ENCODE assay signal across 28 cellular contexts in genomic region chr2:68414452-68414851, GRCh38. TPM values are rescaled to one million over a fixed set of nuclear protein-coding genes. Genes with fewer than 3 reads are reported as not detected.
DNase-seq lines count a peak whose midpoint lies in the region; ATAC-seq, FAIRE-seq and TF ChIP-seq lines count a peak whose summit lies in the region.
"Had no signal": no experiment of that assay in that cellular context is flagged by ENCODE, and none has a peak within 500 bp of the region (broad histone marks: within the 10 kb centered on the region; RNA-seq: fewer than 3 reads in every experiment).

No MANE protein-coding gene starts in this region.

- H3K27ac Mint-ChIP-seq in chondrocyte (ENCODE audit: unreplicated experiment), result no peak overlapping the region
- H3K27ac Mint-ChIP-seq: CD14-positive monocyte had no signal

- POLR2A ChIA-PET in K562 (lab: Yijun Ruan, JAX), result interaction anchor here (0.6 kb wide), 1 partner anchor 39 kb away, joined by 3 read pairs; no protein-coding TSS in a partner anchor

- H3K79me2 ChIP-seq in K562 (ENCODE audit: control insufficient read depth, insufficient read depth, low read length), result no peaks in the 10 kb centered on the region

- H3K36me3 Mint-ChIP-seq in chondrocyte (ENCODE audit: low read depth), result peaks cover under 1% of the 10 kb centered on the region
- H3K36me3 Mint-ChIP-seq: CD14-positive monocyte; CD8-positive, alpha-beta memory T cell had no signal

- TF ChIP-seq CTCF in K562 (IDR thresholded peaks at IDR 0.05 in 2 of 3, conservative IDR thresholded peaks at IDR 0.05 in 1 of 3; ENCODE audit: insufficient read depth in 2 of 3, low read depth in 1 of 3, low read length in 3 of 3) (no peak), chondrocyte (IDR thresholded peaks at IDR 0.05) (no peak)

- H2AFZ ChIP-seq in K562 (ENCODE audit: low read depth, low read length), result peak overlapping the region; percentile 42

- H3K4me3 Mint-ChIP-seq in chondrocyte (ENCODE audit: unreplicated experiment), result no peak overlapping the region
- H3K4me3 Mint-ChIP-seq: CD14-positive monocyte; CD8-positive, alpha-beta memory T cell; IgD-negative memory B cell had no signal

- in situ Hi-C loops in K562 (cut with MboI), result no loop called here

- peaks cover 10% of the 10 kb centered on the region for H3K27me3 Mint-ChIP-seq in chondrocyte (ENCODE audit: low read depth)
- H3K27me3 Mint-ChIP-seq: CD8-positive, alpha-beta memory T cell; IgD-negative memory B cell had no signal

- H3K4me1 ChIP-seq in K562 (replicated peaks in 1 of 2; ENCODE audit: control insufficient read depth in 2 of 2, insufficient read depth in 2 of 2, low read length in 2 of 2) (peaks cover 3 to 17% of the 10 kb centered on the region in 2 experiments; a peak in 3 of 5 replicates), mesodermal cell (ENCODE audit: control insufficient read depth, insufficient read depth, low read length, poor library complexity, severe bottlenecking) (no peaks in the 10 kb centered on the region), subcutaneous abdominal adipose tissue (ENCODE audit: control insufficient read depth in 5 of 5, insufficient read depth in 5 of 5, low read length in 5 of 5) (peaks cover 4 to 59% (median 51%) of the 10 kb centered on the region in 5 donors)
- H3K4me1 ChIP-seq: BE2C had no signal

- H3K27ac ChIP-seq in K562 (ENCODE audit: extremely low read depth, low read depth, low read length), result no peak overlapping the region
- H3K27ac ChIP-seq in mesodermal cell (ENCODE audit: low read depth, low read length, severe bottlenecking), result peak overlapping the region; percentile 41
- peak overlapping the region; percentile 76 for H3K27ac ChIP-seq in subcutaneous abdominal adipose tissue (ENCODE audit: low read depth, low read length)
- H3K27ac ChIP-seq: RWPE1, SK-N-MC had no signal

- peaks cover 7% of the 10 kb centered on the region for H3K4me1 Mint-ChIP-seq in chondrocyte (ENCODE audit: low read depth)

- no peak for TF ChIP-seq POLR2A in K562 (conservative IDR thresholded peaks at IDR 0.05)

- H3K4me3 ChIP-seq in K562 (no peak overlapping the region), mesodermal cell (ENCODE audit: extremely low read depth, insufficient read depth, low read length, poor library complexity, severe bottlenecking) (no peak overlapping the region), subcutaneous abdominal adipose tissue (ENCODE audit: low read depth in 1 of 5, low read length in 5 of 5) (no peak overlapping the region)
- H3K4me3 ChIP-seq: SK-N-MC had no signal

- no TSS peak for BruUV-seq in K562 (replicated peaks; lab: Mats Ljungman, UMichigan)

- H3K4me2 ChIP-seq in K562 (ENCODE audit: insufficient read depth, low read length), result no peak overlapping the region

- H3K9me3 ChIP-seq in K562 (replicated peaks; ENCODE audit: control insufficient read depth, insufficient read depth, low read depth, low read length), result no peaks in the 10 kb centered on the region
- no peaks in the 10 kb centered on the region for H3K9me3 ChIP-seq in mesodermal cell (ENCODE audit: control insufficient read depth, low read length)
- no peaks in the 10 kb centered on the region for H3K9me3 ChIP-seq in subcutaneous abdominal adipose tissue (ENCODE audit: control insufficient read depth in 5 of 5, low read length in 5 of 5)
- H3K9me3 ChIP-seq: BE2C had no signal

- H3K36me3 ChIP-seq in K562 (ENCODE audit: control insufficient read depth, insufficient read depth, low read length) (no peaks in the 10 kb centered on the region), mesodermal cell (ENCODE audit: control insufficient read depth, insufficient read depth, low read length) (no peaks in the 10 kb centered on the region), subcutaneous abdominal adipose tissue (ENCODE audit: control insufficient read depth in 5 of 5, insufficient read depth in 5 of 5, low read length in 5 of 5) (no peaks in the 10 kb centered on the region)
- H3K36me3 ChIP-seq: BE2C had no signal

- no peaks in the 10 kb centered on the region for H3K9me3 Mint-ChIP-seq in chondrocyte (ENCODE audit: low read depth)
- H3K9me3 Mint-ChIP-seq: CD8-positive, alpha-beta memory T cell; IgD-negative memory B cell had no signal

- H4K20me1 ChIP-seq in K562 (replicated peaks; ENCODE audit: control insufficient read depth, insufficient read depth, low read length), result no peaks in the 10 kb centered on the region

- TF ChIP-seq RAD21 in K562 (CRISPR knock-in tag; conservative IDR thresholded peaks at IDR 0.05 in 1 of 2, IDR thresholded peaks at IDR 0.05 in 1 of 2), result no peak

- H3K9ac ChIP-seq in K562 (ENCODE audit: insufficient read depth in 1 of 2, low read depth in 2 of 2, low read length in 2 of 2) (no peak overlapping the region), subcutaneous abdominal adipose tissue (ENCODE audit: low read length in 5 of 5) (no peak overlapping the region)

- H3K9me1 ChIP-seq in K562 (ENCODE audit: control insufficient read depth, insufficient read depth, low read length), result no peaks in the 10 kb centered on the region

- no peak for TF ChIP-seq EP300 in K562 (IDR thresholded peaks at IDR 0.05; ENCODE audit: low read length)

- CTCF ChIA-PET in K562 (lab: Yijun Ruan, JAX; ENCODE audit: low intra/inter-chr PET ratio), result no interaction called here

- FAIRE-seq in HTR-8/SVneo (lab: Jason Lieb, UNC), result peak; percentile 9
- no peak for FAIRE-seq in K562 (lab: Jason Lieb, UNC)
- FAIRE-seq: GM19239 had no signal

- intact Hi-C loops in K562 (cut with micrococcal nuclease), result no loop called here

- no peaks in the 10 kb centered on the region for H3K27me3 ChIP-seq in K562 (ENCODE audit: control insufficient read depth in 2 of 2, insufficient read depth in 2 of 2, low read length in 2 of 2)
- no peaks in the 10 kb centered on the region for H3K27me3 ChIP-seq in subcutaneous abdominal adipose tissue (ENCODE audit: control insufficient read depth in 5 of 5, insufficient read depth in 4 of 5, low read length in 5 of 5)
- H3K27me3 ChIP-seq: BE2C had no signal

- DNase-seq in HTR-8/SVneo (ENCODE audit: insufficient read length, low spot score) (no peak), K562 (ENCODE audit: extremely low read depth in 1 of 4, low spot score in 3 of 4) (no peak), chondrocyte (ENCODE audit: low spot score) (no peak)
- no peak for DNase-seq in activated naive CD4-positive, alpha-beta T cell (lab: John Stamatoyannopoulos, UW)
- DNase-seq: BE2C; Calu3; CD8-positive, alpha-beta memory T cell; DMS153; DND-41; H7; NCI-H1436; NCI-H187; NCI-H2081 treated with DMSO at 0.1 percent for 48 hours; NCI-H2171; NCI-H226; NCI-H510A; NCI-H69; SIG-M5 had no signal

- ATAC-seq in K562 (no peak), HG03280 (IDR thresholded peaks at IDR 0.05; ENCODE audit: unreplicated experiment) (no peak)
- ATAC-seq: Panc1 had no signal

RNA-seq across cellular contexts. Expression of gene PLEK, which starts 49.4 kb away (rescaled TPM):
- not detected in 2 replicates for total RNA-seq in K562 (2011; cell fraction: chromatin; rRNA removed; ENCODE audit: low replicate concordance)
- total RNA-seq in K562 (2011; cell fraction: nucleolus; rRNA removed), result not detected in 2 replicates
- not detected in 2 replicates for total RNA-seq in K562 (2011; cell fraction: nucleoplasm; rRNA removed)
- total RNA-seq in K562 (2014; rRNA removed) (0.12 and 0.27 TPM in 2 replicates), K562 (2014; rRNA removed; fragmentation: Illumina TruSeq; extraction: Trizol) (0.22 and 0.36 TPM in 2 replicates), K562 (2015; rRNA removed; fragmentation: Illumina TruSeq; extraction: Trizol) (1.2 and 1.3 TPM in 2 replicates), K562 (2021) (0.33 and 0.56 TPM in 2 replicates), chondrocyte (0.15 TPM in 1 of 3 replicates, not detected in the others)
- polyA plus RNA-seq in K562 (2011; rRNA removed) (0.14 TPM in 1 of 2 replicates, not detected in the other), K562 (2014; fragmentation: Illumina TruSeq; extraction: Trizol) (0.36 and 0.43 TPM in 2 replicates), K562 (2014; fragmentation: Nextera tagmentation; extraction: Ambion mirVana) (under 1 TPM; 0.49 to 0.55 TPM), K562 (2014; rRNA removed) (0.11 and 0.66 TPM in 2 replicates)
- 0.04 TPM in 2 replicates for polyA plus RNA-seq in K562 (2011; cell fraction: cytosol; rRNA removed)
- polyA plus RNA-seq in K562 (2011; cell fraction: nucleus; rRNA removed), result 0.14 TPM in 2 replicates
- 0.46 and 3.3 TPM in 2 replicates for polyA plus RNA-seq in K562 (2012)
- 0.06 and 0.07 TPM in 2 replicates for polyA minus RNA-seq in K562 (2011; rRNA and poly(A)+ RNA removed)
- not detected in 2 replicates for polyA minus RNA-seq in K562 (2011; cell fraction: cytosol; rRNA and poly(A)+ RNA removed)
- not detected in 2 replicates for polyA minus RNA-seq in K562 (2011; cell fraction: nucleus; rRNA and poly(A)+ RNA removed)
- not detected for polyA plus RNA-seq in mesodermal cell (2013, experiment 1 of 2)
- not detected for polyA plus RNA-seq in mesodermal cell (2013, experiment 2 of 2)
- total RNA-seq: A673, Calu3, H7 had no signal

RNA-seq across cellular contexts. Expression of gene FBXO48, which starts 52.6 kb away (rescaled TPM):
- 0.79 and 1.4 TPM in 2 replicates for total RNA-seq in K562 (2011; cell fraction: chromatin; rRNA removed; ENCODE audit: low replicate concordance)
- 0.79 and 0.83 TPM in 2 replicates for total RNA-seq in K562 (2011; cell fraction: nucleolus; rRNA removed)
- 1.5 and 3.9 TPM in 2 replicates for total RNA-seq in K562 (2011; cell fraction: nucleoplasm; rRNA removed)
- total RNA-seq in K562 (2014; rRNA removed) (0.24 and 0.36 TPM in 2 replicates), K562 (2014; rRNA removed; fragmentation: Illumina TruSeq; extraction: Trizol) (0.73 and 0.93 TPM in 2 replicates), K562 (2015; rRNA removed; fragmentation: Illumina TruSeq; extraction: Trizol) (0.58 and 0.64 TPM in 2 replicates), K562 (2021) (0.64 and 0.65 TPM in 2 replicates), chondrocyte (0.55 to 0.63 TPM (median 0.62 TPM) in 3 replicates)
- polyA plus RNA-seq in K562 (2011; rRNA removed) (1.2 and 1.8 TPM in 2 replicates), K562 (2014; fragmentation: Illumina TruSeq; extraction: Trizol) (0.90 and 0.97 TPM in 2 replicates), K562 (2014; fragmentation: Nextera tagmentation; extraction: Ambion mirVana) (under 1 TPM; 0.74 to 0.79 TPM), K562 (2014; rRNA removed) (0.69 and 0.84 TPM in 2 replicates)
- polyA plus RNA-seq in K562 (2011; cell fraction: cytosol; rRNA removed), result 0.51 and 0.77 TPM in 2 replicates
- 0.65 and 0.95 TPM in 2 replicates for polyA plus RNA-seq in K562 (2011; cell fraction: nucleus; rRNA removed)
- 0.39 and 1.1 TPM in 2 replicates for polyA plus RNA-seq in K562 (2012)
- 1.0 and 1.4 TPM in 2 replicates for polyA minus RNA-seq in K562 (2011; rRNA and poly(A)+ RNA removed)
- 0.48 TPM in 1 of 2 replicates, not detected in the other for polyA minus RNA-seq in K562 (2011; cell fraction: cytosol; rRNA and poly(A)+ RNA removed)
- 0.78 and 0.81 TPM in 2 replicates for polyA minus RNA-seq in K562 (2011; cell fraction: nucleus; rRNA and poly(A)+ RNA removed)
- 1.6 TPM for polyA plus RNA-seq in mesodermal cell (2013, experiment 1 of 2)
- 1.9 TPM for polyA plus RNA-seq in mesodermal cell (2013, experiment 2 of 2)

RNA-seq across cellular contexts. Expression of gene APLF, which starts 52.9 kb away (rescaled TPM):
- 0.81 and 1.8 TPM in 2 replicates for total RNA-seq in K562 (2011; cell fraction: chromatin; rRNA removed; ENCODE audit: low replicate concordance)
- 0.26 and 0.33 TPM in 2 replicates for total RNA-seq in K562 (2011; cell fraction: nucleolus; rRNA removed)
- total RNA-seq in K562 (2011; cell fraction: nucleoplasm; rRNA removed), result 0.46 and 0.81 TPM in 2 replicates
- total RNA-seq in K562 (2014; rRNA removed) (0.32 and 1.3 TPM in 2 replicates), K562 (2014; rRNA removed; fragmentation: Illumina TruSeq; extraction: Trizol) (0.84 and 1.1 TPM in 2 replicates), K562 (2015; rRNA removed; fragmentation: Illumina TruSeq; extraction: Trizol) (0.90 and 1.1 TPM in 2 replicates), K562 (2021) (0.67 and 0.71 TPM in 2 replicates), chondrocyte (3.9 to 4.5 TPM (median 4.3 TPM) in 3 replicates)
- polyA plus RNA-seq in K562 (2011; rRNA removed) (0.34 and 0.72 TPM in 2 replicates), K562 (2014; fragmentation: Illumina TruSeq; extraction: Trizol) (0.51 and 0.77 TPM in 2 replicates), K562 (2014; fragmentation: Nextera tagmentation; extraction: Ambion mirVana) (under 1 TPM; 0.07 to 0.15 TPM), K562 (2014; rRNA removed) (0.45 TPM in 2 replicates)
- 0.13 and 0.30 TPM in 2 replicates for polyA plus RNA-seq in K562 (2011; cell fraction: cytosol; rRNA removed)
- polyA plus RNA-seq in K562 (2011; cell fraction: nucleus; rRNA removed), result 0.41 and 0.45 TPM in 2 replicates
- 0.77 and 1.8 TPM in 2 replicates for polyA plus RNA-seq in K562 (2012)
- 1.5 and 2.2 TPM in 2 replicates for polyA minus RNA-seq in K562 (2011; rRNA and poly(A)+ RNA removed)
- polyA minus RNA-seq in K562 (2011; cell fraction: cytosol; rRNA and poly(A)+ RNA removed), result 0.46 and 0.76 TPM in 2 replicates
- 1.2 and 1.3 TPM in 2 replicates for polyA minus RNA-seq in K562 (2011; cell fraction: nucleus; rRNA and poly(A)+ RNA removed)
- 9.5 TPM for polyA plus RNA-seq in mesodermal cell (2013, experiment 1 of 2)
- 10.1 TPM for polyA plus RNA-seq in mesodermal cell (2013, experiment 2 of 2)
